In the genomic region with DNA sequence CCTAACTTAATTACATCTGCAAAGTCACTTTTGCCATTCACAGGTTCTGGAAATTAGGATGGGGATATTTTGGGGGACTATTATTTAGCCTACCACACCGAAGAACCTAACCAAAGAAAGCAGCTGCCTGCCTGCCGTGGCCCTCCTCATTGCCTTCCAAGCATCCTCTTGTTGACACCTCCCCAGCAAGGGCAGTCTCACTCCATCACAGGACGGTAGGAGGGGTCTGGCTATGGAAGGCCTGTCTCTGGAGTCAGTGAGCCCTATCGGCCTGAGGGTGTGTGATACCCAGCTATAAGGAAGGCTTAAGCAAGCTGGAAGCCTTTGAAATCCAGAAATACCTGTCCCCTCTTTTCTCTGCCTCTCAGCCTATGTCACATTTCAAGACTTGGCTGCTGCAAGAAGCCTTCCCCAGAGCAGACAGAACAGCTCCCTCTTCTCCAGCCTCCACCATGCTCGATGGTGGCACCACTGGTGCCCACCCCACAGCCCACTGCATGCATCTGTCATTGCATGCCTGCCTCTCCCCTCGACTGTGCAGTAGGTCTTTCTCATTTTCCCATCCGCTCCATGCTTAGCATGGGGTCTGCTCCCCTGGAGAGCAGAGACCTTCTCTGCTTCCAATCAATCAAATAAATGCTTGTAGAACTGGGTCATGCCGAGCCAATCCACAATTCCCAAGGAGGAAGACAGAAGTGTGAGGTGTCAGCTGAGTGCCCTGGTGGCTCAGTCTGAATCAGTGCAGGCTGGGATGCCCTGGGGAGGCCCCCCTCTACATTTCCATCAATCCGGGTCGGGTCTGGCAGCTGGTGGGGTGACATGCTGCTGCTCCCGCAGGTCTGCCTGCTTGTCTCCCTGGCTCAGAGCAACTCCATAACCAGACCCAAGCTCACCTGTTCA, we compare ENCODE assay signal across 26 cellular contexts. TPM values are rescaled to one million over a fixed set of nuclear protein-coding genes. Genes with fewer than 3 reads are reported as not detected.
"Had no signal": no experiment of that assay in that cellular context is flagged by ENCODE, and none has a peak within 500 bp of the region (broad histone marks: within the 10 kb centered on the region; RNA-seq: fewer than 3 reads in every experiment).

No MANE protein-coding gene starts in this region.

- H3K4me3 ChIP-seq: hepatocyte, testis, vagina had no signal

- H3K4me1 ChIP-seq: testis, vagina had no signal

- H3K27ac Mint-ChIP-seq: activated CD8-positive, alpha-beta memory T cell treated with anti-CD3 and anti-CD28 coated beads, Interleukin-2, amount 10 ng/mL, durations not matched to agents 7 days and 5 days; activated CD8-positive, alpha-beta T cell treated with anti-CD3 and anti-CD28 coated beads for 36 hours; dendritic cell treated with granulocyte-macrophage colony-stimulating factor and Interleukin-4, amounts not matched to agents 40 ng/mL and 50 ng/mL, for 4 days; stimulated activated naive B cell treated with anti-CD40 and anti-IgM and Interleukin-4, amounts not matched to agents 10 μg/mL and 1 μg/mL and 100 μg/mL, for 72 hours; T-helper 2 cell treated with Interferon-gamma antibody and Interleukin-4, amounts not matched to agents 5 μg/mL and 100 μg/mL, for 36 hours had no signal

- H3K36me3 ChIP-seq: vagina, WERI-Rb-1 had no signal

- H3K27ac ChIP-seq: hepatocyte, testis, vagina, WERI-Rb-1 had no signal

- H3K9me3 ChIP-seq: testis, vagina had no signal

- DNase-seq: activated CD4-positive, alpha-beta T cell treated with anti-CD3 and anti-CD28 coated beads, Interleukin-2, amount 10 ng/mL, durations not matched to agents 7 days and 5 days; activated CD4-positive, CD25-positive, alpha-beta regulatory T cell treated with anti-CD3 and anti-CD28 coated beads, Interleukin-2, amount 50 U/mL, for 72 hours; activated CD8-positive, alpha-beta memory T cell treated with anti-CD3 and anti-CD28 coated beads, Interleukin-2, amount 10 ng/mL, durations not matched to agents 7 days and 5 days; activated CD8-positive, alpha-beta T cell treated with anti-CD3 and anti-CD28 coated beads for 36 hours; activated T-cell treated with anti-CD3 and anti-CD28 coated beads for 4 hours; amniotic stem cell; effector CD4-positive, alpha-beta T cell; erythroblast; foreskin fibroblast; left ventricle myocardium superior; occipital lobe; small intestine; stimulated activated naive B cell treated with anti-CD40 and anti-IgM and Interleukin-4, amounts not matched to agents 10 μg/mL and 1 μg/mL and 100 μg/mL, for 72 hours; testis; WERI-Rb-1 had no signal

- H3K4me1 Mint-ChIP-seq: stimulated activated naive B cell treated with anti-CD40 and anti-IgM and Interleukin-4, amounts not matched to agents 10 μg/mL and 1 μg/mL and 100 μg/mL, for 72 hours had no signal

- H3K36me3 Mint-ChIP-seq: activated CD8-positive, alpha-beta memory T cell treated with anti-CD3 and anti-CD28 coated beads, Interleukin-2, amount 10 ng/mL, durations not matched to agents 7 days and 5 days; activated naive CD4-positive, alpha-beta T cell treated with anti-CD3 and anti-CD28 coated beads, Interleukin-2, amount 50 U/mL, for 72 hours; stimulated activated naive B cell treated with anti-CD40 and anti-IgM and Interleukin-4, amounts not matched to agents 10 μg/mL and 1 μg/mL and 100 μg/mL, for 72 hours had no signal

- H3K27me3 Mint-ChIP-seq: activated CD4-positive, alpha-beta T cell treated with anti-CD3 and anti-CD28 coated beads, Interleukin-2, amount 10 ng/mL, durations not matched to agents 7 days and 5 days; activated CD8-positive, alpha-beta memory T cell treated with anti-CD3 and anti-CD28 coated beads, Interleukin-2, amount 10 ng/mL, durations not matched to agents 7 days and 5 days; activated CD8-positive, alpha-beta T cell treated with anti-CD3 and anti-CD28 coated beads for 36 hours; dendritic cell treated with granulocyte-macrophage colony-stimulating factor and Interleukin-4, amounts not matched to agents 40 ng/mL and 50 ng/mL, for 4 days had no signal

- H3K9me3 Mint-ChIP-seq: activated CD4-positive, alpha-beta T cell treated with anti-CD3 and anti-CD28 coated beads, Interleukin-2, amount 10 ng/mL, durations not matched to agents 7 days and 5 days; activated CD8-positive, alpha-beta T cell treated with anti-CD3 and anti-CD28 coated beads for 36 hours; activated naive CD4-positive, alpha-beta T cell treated with anti-CD3 and anti-CD28 coated beads, Interleukin-2, amount 50 U/mL, for 72 hours; dendritic cell treated with granulocyte-macrophage colony-stimulating factor and Interleukin-4, amounts not matched to agents 40 ng/mL and 50 ng/mL, for 4 days; stimulated activated naive B cell treated with anti-CD40 and anti-IgM and Interleukin-4, amounts not matched to agents 10 μg/mL and 1 μg/mL and 100 μg/mL, for 72 hours; T-helper 2 cell treated with Interferon-gamma antibody and Interleukin-4, amounts not matched to agents 5 μg/mL and 100 μg/mL, for 36 hours had no signal

- FAIRE-seq: small intestine had no signal

- H3K4me3 Mint-ChIP-seq: activated CD4-positive, alpha-beta T cell treated with anti-CD3 and anti-CD28 coated beads, Interleukin-2, amount 10 ng/mL, durations not matched to agents 7 days and 5 days; activated CD8-positive, alpha-beta memory T cell treated with anti-CD3 and anti-CD28 coated beads, Interleukin-2, amount 10 ng/mL, durations not matched to agents 7 days and 5 days; activated CD8-positive, alpha-beta T cell treated with anti-CD3 and anti-CD28 coated beads for 36 hours; dendritic cell treated with granulocyte-macrophage colony-stimulating factor and Interleukin-4, amounts not matched to agents 40 ng/mL and 50 ng/mL, for 4 days; stimulated activated naive B cell treated with anti-CD40 and anti-IgM and Interleukin-4, amounts not matched to agents 10 μg/mL and 1 μg/mL and 100 μg/mL, for 72 hours; T-helper 2 cell treated with Interferon-gamma antibody and Interleukin-4, amounts not matched to agents 5 μg/mL and 100 μg/mL, for 36 hours had no signal

RNA-seq across cellular contexts. Expression of gene TBC1D21, which starts 29.0 kb away (rescaled TPM):
- total RNA-seq: activated CD4-positive, alpha-beta T cell treated with anti-CD3 and anti-CD28 coated beads, Interleukin-2, amount 10 ng/mL, durations not matched to agents 7 days and 5 days; activated CD8-positive, alpha-beta memory T cell treated with anti-CD3 and anti-CD28 coated beads, Interleukin-2, amount 10 ng/mL, durations not matched to agents 7 days and 5 days; activated CD8-positive, alpha-beta T cell treated with anti-CD3 and anti-CD28 coated beads for 36 hours; activated naive CD4-positive, alpha-beta T cell treated with anti-CD3 and anti-CD28 coated beads, Interleukin-2, amount 50 U/mL, for 72 hours; cerebellum; fibroblast of lung; hepatocyte; left ventricle myocardium superior; mononuclear cell; myocyte; occipital lobe; sciatic nerve; vagina had no signal
- polyA plus RNA-seq: fibroblast of lung, hepatocyte, neural cell, small intestine had no signal
